ENCODE assay signal across 9 cellular contexts in the genomic region with DNA sequence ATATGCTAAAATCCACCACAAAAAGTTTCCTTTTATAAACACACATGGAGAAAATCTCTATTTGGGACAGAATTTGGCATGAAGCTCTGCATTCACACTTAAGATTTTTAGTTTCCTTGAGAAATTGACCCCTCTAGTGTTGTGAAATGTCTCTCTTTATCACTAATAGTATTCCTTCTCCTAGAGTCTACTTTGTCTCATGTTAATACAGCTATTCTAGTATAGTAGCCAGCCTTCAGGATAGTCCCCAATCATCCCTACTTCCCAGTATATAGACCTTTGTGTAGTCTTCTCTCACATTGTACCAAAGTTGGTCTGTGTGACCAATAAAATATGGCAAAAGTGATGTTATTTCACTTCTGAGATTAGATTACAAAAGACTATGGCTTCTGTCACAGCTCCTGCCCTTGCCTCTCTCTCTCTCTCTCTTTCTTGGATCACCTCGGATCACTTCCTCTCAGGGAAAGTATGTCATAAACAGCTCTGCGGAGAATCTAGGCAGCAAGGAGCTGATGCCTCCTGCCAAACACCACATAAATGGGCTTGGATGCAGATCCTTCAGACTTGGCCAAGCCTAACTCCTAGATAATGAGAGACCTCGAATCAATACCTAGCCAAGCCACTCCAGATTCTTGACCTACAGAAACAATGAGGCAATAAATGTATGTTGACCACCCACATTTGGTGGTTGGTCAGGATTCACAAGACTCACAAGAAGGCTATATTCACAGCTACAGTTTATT. TPM values are rescaled to one million over a fixed set of nuclear protein-coding genes. Genes with fewer than 3 reads are reported as not detected.
DNase-seq lines count a peak whose midpoint lies in the region; ATAC-seq and TF ChIP-seq lines count a peak whose summit lies in the region.
"Had no signal": no experiment of that assay in that cellular context is flagged by ENCODE, and none has a peak within 500 bp of the region (broad histone marks: within the 10 kb centered on the region; RNA-seq: fewer than 3 reads in every experiment).

No MANE protein-coding gene starts in this region.

- intact Hi-C loops in CD4-positive, alpha-beta memory T cell (cut with micrococcal nuclease): no loop called here

- ATAC-seq in GM19351 (IDR thresholded peaks at IDR 0.05; ENCODE audit: unreplicated experiment): peak; percentile 13

- no peaks in the 10 kb centered on the region for H3K36me3 ChIP-seq in CD4-positive, alpha-beta memory T cell (ENCODE audit: insufficient read depth, low read length)
- no peaks in the 10 kb centered on the region for H3K36me3 ChIP-seq in MG63
- no peaks in the 10 kb centered on the region for H3K36me3 ChIP-seq in fibroblast of lung (ENCODE audit: control insufficient read depth, insufficient read depth, low read length)

- peaks cover 0 to 3% of the 10 kb centered on the region in 2 donors for H3K36me3 Mint-ChIP-seq in CD4-positive, alpha-beta memory T cell

- POLR2A ChIA-PET in CD4-positive, alpha-beta memory T cell (lab: Charles Lee; ENCODE audit: partially characterized antibody): interaction anchor here (0.6 to 17.9 kb wide), 14 partner anchors 9 to 130 kb away, joined by 3 to 602 read pairs (median 5); a partner anchor contains a TSS
- POLR2A ChIA-PET in RWPE1 (lab: Yijun Ruan, JAX; ENCODE audit: low non-redundant PET): no interaction called here

- H3K4me2 ChIP-seq in fibroblast of lung (ENCODE audit: extremely low read depth, insufficient read depth, low read length): no peak overlapping the region
- H3K4me2 ChIP-seq: smooth muscle cell had no signal

- TF ChIP-seq CTCF in fibroblast of lung (conservative IDR thresholded peaks at IDR 0.05 in 1 of 2, IDR thresholded peaks at IDR 0.05 in 1 of 2; ENCODE audit: low read depth in 1 of 2, low read length in 2 of 2): no peak
- no peak for TF ChIP-seq CTCF in RWPE1 (conservative IDR thresholded peaks at IDR 0.05; ENCODE audit: low read depth)

- H3K27ac ChIP-seq in CD4-positive, alpha-beta memory T cell (ENCODE audit: low read depth, low read length): peak overlapping the region; percentile 82
- H3K27ac ChIP-seq in fibroblast of lung (ENCODE audit: insufficient read depth, low read length) (no peak overlapping the region), RWPE1 (no peak overlapping the region)

- peaks cover 36 to 59% (median 48%) of the 10 kb centered on the region in 4 donors for H3K4me1 Mint-ChIP-seq in CD4-positive, alpha-beta memory T cell

- no peaks in the 10 kb centered on the region for H4K20me1 ChIP-seq in fibroblast of lung (ENCODE audit: control insufficient read depth, extremely low read depth, insufficient read depth, low read length)

- H3K27me3 Mint-ChIP-seq in CD4-positive, alpha-beta memory T cell: no peaks in the 10 kb centered on the region

- H3K27ac Mint-ChIP-seq in CD4-positive, alpha-beta memory T cell: peak overlapping the region; percentile 88 to 97 (median 93)

- no peaks in the 10 kb centered on the region for H3K27me3 ChIP-seq in CD4-positive, alpha-beta memory T cell (ENCODE audit: insufficient read depth, low read length)
- H3K27me3 ChIP-seq in MG63 (no peaks in the 10 kb centered on the region), fibroblast of lung (ENCODE audit: control insufficient read depth, insufficient read depth, low read length) (no peaks in the 10 kb centered on the region)

- H3K9me3 ChIP-seq in CD4-positive, alpha-beta memory T cell (ENCODE audit: control insufficient read depth in 1 of 2, low read length in 2 of 2): no peaks in the 10 kb centered on the region
- no peaks in the 10 kb centered on the region; the same call in 1 of the 2 replicates for H3K9me3 ChIP-seq in MG63
- H3K9me3 ChIP-seq in fibroblast of lung (ENCODE audit: control insufficient read depth, insufficient read depth, low read depth, low read length): no peaks in the 10 kb centered on the region

- CTCF ChIA-PET in CD4-positive, alpha-beta memory T cell (lab: Charles Lee; ENCODE audit: partially characterized antibody): interaction anchor here (0.8 to 4.5 kb wide), 13 partner anchors 8 to 73 kb away, joined by 3 to 42 read pairs (median 4); a partner anchor contains a TSS
- CTCF ChIA-PET in RWPE1 (lab: Yijun Ruan, JAX): interaction anchor here (0.7 kb wide), 1 partner anchor 60 kb away, joined by 3 read pairs; no protein-coding TSS in a partner anchor

- DNase-seq in CD4-positive, alpha-beta memory T cell: no peak
- DNase-seq in MG63 (peak; percentile 82), fibroblast of lung (ENCODE audit: low read depth in 2 of 2) (peak in 1 of 2 donors; percentile 33), midbrain (lab: John Stamatoyannopoulos, UW) (no peak), RWPE1 (ENCODE audit: low spot score) (no peak), germinal center (ENCODE audit: low spot score) (no peak), AML-193 (lab: John Stamatoyannopoulos, UW) (no peak)

- no peak overlapping the region for H3K4me3 ChIP-seq in CD4-positive, alpha-beta memory T cell (ENCODE audit: low read length in 2 of 2)
- H3K4me3 ChIP-seq in MG63: no peak overlapping the region
- no peak overlapping the region for H3K4me3 ChIP-seq in fibroblast of lung (replicated peaks in 1 of 4; ENCODE audit: control extremely low read depth in 1 of 4, insufficient read depth in 1 of 4, low read depth in 3 of 4, low read length in 4 of 4)
- H3K4me3 ChIP-seq: smooth muscle cell had no signal

- H3K9me3 Mint-ChIP-seq in CD4-positive, alpha-beta memory T cell: no peaks in the 10 kb centered on the region

- peaks cover 53% of the 10 kb centered on the region for H3K4me1 ChIP-seq in CD4-positive, alpha-beta memory T cell (ENCODE audit: insufficient read depth, low read length)
- H3K4me1 ChIP-seq in fibroblast of lung (ENCODE audit: control insufficient read depth, extremely low read depth, insufficient read depth, low read length): peaks cover 4% of the 10 kb centered on the region

- H3K9ac ChIP-seq in fibroblast of lung (ENCODE audit: insufficient read depth, low read length): no peak overlapping the region

- no peaks in the 10 kb centered on the region for H3K79me2 ChIP-seq in fibroblast of lung (ENCODE audit: control insufficient read depth, insufficient read depth, low read length)

- H2AFZ ChIP-seq in fibroblast of lung (ENCODE audit: low read length): peak overlapping the region; percentile 8

- peak overlapping the region in 7 of 8 donors; percentile 24 to 83 (median 60) for H3K4me3 Mint-ChIP-seq in CD4-positive, alpha-beta memory T cell

RNA-seq across cellular contexts. Expression of a gene that starts 59.7 kb away (rescaled TPM):
- 100 to 1,000 TPM; 107 to 111 TPM for total RNA-seq in CD4-positive, alpha-beta memory T cell
- 10 to 100 TPM; 14.6 to 22.4 TPM for polyA plus RNA-seq in CD4-positive, alpha-beta memory T cell
- 15.8 and 24.1 TPM in 2 replicates for total RNA-seq in MG63 (2014; rRNA removed; shearing (Covaris generic); ENCODE audit: low replicate concordance)
- total RNA-seq in fibroblast of lung: 77.8 and 117 TPM in 2 replicates
- 64.2 and 123 TPM in 2 replicates for polyA plus RNA-seq in fibroblast of lung
- 57.6 and 87.3 TPM in 2 replicates for polyA plus RNA-seq in fibroblast of lung (2012)
- polyA minus RNA-seq in fibroblast of lung (ENCODE audit: low replicate concordance): 8.3 and 18.8 TPM in 2 replicates
